1 cellular context compared by ENCODE assay signal in genomic region chr14:88562831-88563686, GRCh38.
TF ChIP-seq lines count a peak whose summit lies in the region.

TSS of gene ZC3H14 (plus strand) at chr14:88563037. CDS start at chr14:88563134, 97 bp downstream.

TF ChIP-seq in HepG2, 621 proteins besides CTCF, POLR2A, EP300 and RAD21 (continued from another document and continues in another):
- TF ChIP-seq FUBP1 (CRISPR knock-in tag; IDR thresholded peaks at IDR 0.05; ENCODE audit: borderline replicate concordance), result no peak
- TF ChIP-seq TEF (CRISPR knock-in tag; IDR thresholded peaks at IDR 0.05), result no peak
- no peak for TF ChIP-seq TSC22D2 (CRISPR knock-in tag; IDR thresholded peaks at IDR 0.05; ENCODE audit: borderline replicate concordance)
- peak; percentile 73 for TF ChIP-seq ZNF331 (CRISPR knock-in tag; IDR thresholded peaks at IDR 0.05)
- TF ChIP-seq ZNF713 (CRISPR knock-in tag; IDR thresholded peaks at IDR 0.05), result 0 out of 2 replicates have a peak, but pooled peaks have one; percentile 79
- TF ChIP-seq ZFP62 (CRISPR knock-in tag; IDR thresholded peaks at IDR 0.05), result no peak
- TF ChIP-seq FOXO4 (CRISPR knock-in tag; conservative IDR thresholded peaks at IDR 0.05), result no peak
- no peak for TF ChIP-seq SNAPC5 (CRISPR knock-in tag; IDR thresholded peaks at IDR 0.05; ENCODE audit: borderline replicate concordance)
- TF ChIP-seq JUN (CRISPR knock-in tag; IDR thresholded peaks at IDR 0.05), result peak; percentile 60; the same call in 1 of the 2 replicates
- TF ChIP-seq ZNF557 (CRISPR knock-in tag; IDR thresholded peaks at IDR 0.05), result no peak
- 0 out of 2 replicates have a peak, but pooled peaks have one; percentile 22 for TF ChIP-seq ZNF296 (CRISPR knock-in tag; conservative IDR thresholded peaks at IDR 0.05)
- no peak for TF ChIP-seq ZNF17 (CRISPR knock-in tag; IDR thresholded peaks at IDR 0.05)
- TF ChIP-seq ZSCAN20 (CRISPR knock-in tag; IDR thresholded peaks at IDR 0.05; ENCODE audit: borderline replicate concordance), result no peak
- no peak for TF ChIP-seq ZNF639 (CRISPR knock-in tag; conservative IDR thresholded peaks at IDR 0.05)
- no peak for TF ChIP-seq GABPA (IDR thresholded peaks at IDR 0.05; ENCODE audit: low read depth, low read length)
- TF ChIP-seq GABPA (CRISPR knock-in tag; IDR thresholded peaks at IDR 0.05; ENCODE audit: low read depth), result no peak
- no peak for TF ChIP-seq CC2D1A (CRISPR knock-in tag; IDR thresholded peaks at IDR 0.05)
- peak; percentile 91; the same call in 1 of the 2 replicates for TF ChIP-seq HOXA7 (CRISPR knock-in tag; IDR thresholded peaks at IDR 0.05)
- no peak for TF ChIP-seq ZNF468 (CRISPR knock-in tag; IDR thresholded peaks at IDR 0.05)
- TF ChIP-seq MYC (CRISPR knock-in tag; IDR thresholded peaks at IDR 0.05; ENCODE audit: borderline replicate concordance), result peak; percentile 72
- TF ChIP-seq ZSCAN22 (CRISPR knock-in tag; IDR thresholded peaks at IDR 0.05), result 0 out of 2 replicates have a peak, but pooled peaks have one; percentile 28
- TF ChIP-seq ZNF546 (CRISPR knock-in tag; conservative IDR thresholded peaks at IDR 0.05), result peak; percentile 87; the same call in 1 of the 2 replicates
- peak; percentile 91 for TF ChIP-seq AGO2 (optimal IDR thresholded peaks at IDR 0.05; ENCODE audit: low read depth, low read length)
- TF ChIP-seq HES4 (CRISPR knock-in tag; IDR thresholded peaks at IDR 0.05; ENCODE audit: borderline replicate concordance), result peak; percentile 78
- TF ChIP-seq ZNF333 (CRISPR knock-in tag; IDR thresholded peaks at IDR 0.05; ENCODE audit: borderline replicate concordance), result peak; percentile 73
- 0 out of 2 replicates have a peak, but pooled peaks have one; percentile 54 for TF ChIP-seq ZC3H4 (CRISPR knock-in tag; IDR thresholded peaks at IDR 0.05; ENCODE audit: borderline replicate concordance)
- peak; percentile 90 for TF ChIP-seq ATF7-NPFF (CRISPR knock-in tag; IDR thresholded peaks at IDR 0.05; ENCODE audit: low read depth)
- TF ChIP-seq ZFP36L2 (CRISPR knock-in tag; IDR thresholded peaks at IDR 0.05), result no peak
- TF ChIP-seq PATZ1 (CRISPR knock-in tag; IDR thresholded peaks at IDR 0.05), result peak; percentile 90
- TF ChIP-seq HDAC2 (CRISPR knock-in tag; IDR thresholded peaks at IDR 0.05), result no peak
- no peak; the same call in 1 of the 2 replicates for TF ChIP-seq ONECUT2 (CRISPR knock-in tag; IDR thresholded peaks at IDR 0.05)
- 0 out of 2 replicates have a peak, but pooled peaks have one; percentile 57 for TF ChIP-seq ZIK1 (CRISPR knock-in tag; IDR thresholded peaks at IDR 0.05; ENCODE audit: borderline replicate concordance, low read depth)
- TF ChIP-seq TP53 (CRISPR knock-in tag; conservative IDR thresholded peaks at IDR 0.05), result no peak
- peak; percentile 95 for TF ChIP-seq ZNF563 (CRISPR knock-in tag; IDR thresholded peaks at IDR 0.05)
- TF ChIP-seq HNF1A (IDR thresholded peaks at IDR 0.05; ENCODE audit: low read depth), result no peak
- TF ChIP-seq HNF1A (CRISPR knock-in tag; IDR thresholded peaks at IDR 0.05; ENCODE audit: borderline replicate concordance), result peak; percentile 65; the same call in 1 of the 2 replicates
- TF ChIP-seq MAX (IDR thresholded peaks at IDR 0.05), result peak; percentile 89
- no peak for TF ChIP-seq RERE (CRISPR knock-in tag; IDR thresholded peaks at IDR 0.05; ENCODE audit: low read depth)
- no peak; the same call in 1 of the 2 replicates for TF ChIP-seq SOX5 (CRISPR knock-in tag; IDR thresholded peaks at IDR 0.05; ENCODE audit: borderline replicate concordance)
- no peak for TF ChIP-seq TBX3 (IDR thresholded peaks at IDR 0.05; ENCODE audit: borderline replicate concordance)
- TF ChIP-seq SP2 (CRISPR knock-in tag; IDR thresholded peaks at IDR 0.05), result no peak
- no peak for TF ChIP-seq ELF1 (CRISPR knock-in tag; IDR thresholded peaks at IDR 0.05)
- TF ChIP-seq CENPX (CRISPR knock-in tag; IDR thresholded peaks at IDR 0.05), result no peak
- TF ChIP-seq SATB2 (CRISPR knock-in tag; IDR thresholded peaks at IDR 0.05), result no peak; the same call in 1 of the 2 replicates
- peak; percentile 57; the same call in 1 of the 2 replicates for TF ChIP-seq HOXA5 (CRISPR knock-in tag; IDR thresholded peaks at IDR 0.05)
- TF ChIP-seq FOXA1 (IDR thresholded peaks at IDR 0.05), result no peak
- no peak for TF ChIP-seq FOXA1 (CRISPR knock-in tag; IDR thresholded peaks at IDR 0.05)
